ENCODE assay signal across 1 cellular context in the genomic region with DNA sequence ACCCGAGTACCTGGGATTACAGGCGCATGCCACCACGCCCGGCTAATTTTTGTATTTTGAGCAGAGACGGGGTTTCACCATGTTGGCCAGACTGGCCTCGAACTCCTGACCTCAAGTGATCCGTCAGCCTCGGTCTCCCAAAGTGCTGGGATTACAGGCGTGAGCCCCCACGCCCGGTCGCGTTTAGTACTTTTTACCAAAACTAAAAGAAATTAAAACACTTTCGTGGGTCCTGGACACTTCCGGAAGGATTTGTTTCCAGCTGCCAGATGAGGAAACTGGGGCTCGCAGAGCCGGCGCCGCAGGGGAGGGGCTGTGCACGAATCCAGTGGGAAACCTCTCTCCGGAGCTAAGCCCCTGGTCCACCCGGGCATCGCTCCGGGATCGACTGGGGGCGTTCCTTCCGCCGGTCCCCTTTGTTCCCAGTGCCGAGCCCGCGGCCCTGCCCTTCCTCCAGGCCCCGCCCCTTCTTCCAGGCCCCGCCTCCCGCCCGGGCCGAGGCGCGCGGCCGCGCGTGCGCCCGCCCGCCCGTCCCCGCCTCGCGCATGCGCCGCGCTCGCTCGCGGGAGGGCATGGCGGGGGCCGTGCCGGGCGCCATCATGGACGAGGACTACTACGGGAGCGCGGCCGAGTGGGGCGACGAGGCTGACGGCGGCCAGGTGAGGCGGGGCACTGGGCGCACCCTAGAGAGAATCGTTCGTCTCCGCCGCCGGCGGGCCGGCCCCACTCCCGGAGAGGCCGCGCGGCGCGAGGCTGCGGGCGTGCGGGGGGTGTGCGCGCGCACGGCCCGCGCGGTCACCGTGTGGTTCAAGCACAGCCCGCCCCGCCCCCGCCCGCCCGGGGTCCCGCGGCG.
TF ChIP-seq lines count a peak whose summit lies in the region.

A gene with protein sequence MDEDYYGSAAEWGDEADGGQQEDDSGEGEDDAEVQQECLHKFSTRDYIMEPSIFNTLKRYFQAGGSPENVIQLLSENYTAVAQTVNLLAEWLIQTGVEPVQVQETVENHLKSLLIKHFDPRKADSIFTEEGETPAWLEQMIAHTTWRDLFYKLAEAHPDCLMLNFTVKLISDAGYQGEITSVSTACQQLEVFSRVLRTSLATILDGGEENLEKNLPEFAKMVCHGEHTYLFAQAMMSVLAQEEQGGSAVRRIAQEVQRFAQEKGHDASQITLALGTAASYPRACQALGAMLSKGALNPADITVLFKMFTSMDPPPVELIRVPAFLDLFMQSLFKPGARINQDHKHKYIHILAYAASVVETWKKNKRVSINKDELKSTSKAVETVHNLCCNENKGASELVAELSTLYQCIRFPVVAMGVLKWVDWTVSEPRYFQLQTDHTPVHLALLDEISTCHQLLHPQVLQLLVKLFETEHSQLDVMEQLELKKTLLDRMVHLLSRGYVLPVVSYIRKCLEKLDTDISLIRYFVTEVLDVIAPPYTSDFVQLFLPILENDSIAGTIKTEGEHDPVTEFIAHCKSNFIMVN (plus strand): TSS at position 546 of the 853 bp plus-strand sequence. CDS start 54 bp downstream, at position 600.

TF ChIP-seq in HepG2, 621 proteins besides CTCF, POLR2A, EP300 and RAD21 (continued from another document and continues in another):
- TF ChIP-seq ZNF205 (CRISPR knock-in tag; IDR thresholded peaks at IDR 0.05) (0 out of 2 replicates have a peak, but pooled peaks have one; percentile 66), MLLT10 (CRISPR knock-in tag; IDR thresholded peaks at IDR 0.05) (no peak), ASH2L (IDR thresholded peaks at IDR 0.05; ENCODE audit: insufficient read length, low read depth, low read length) (peak; percentile 67), ZNF383 (CRISPR knock-in tag; IDR thresholded peaks at IDR 0.05; ENCODE audit: borderline replicate concordance) (no peak), ZNF629 (CRISPR knock-in tag; conservative IDR thresholded peaks at IDR 0.05) (peak; percentile 43), GABPA (IDR thresholded peaks at IDR 0.05; ENCODE audit: low read depth, low read length) (peak; percentile 45), GABPA (CRISPR knock-in tag; IDR thresholded peaks at IDR 0.05; ENCODE audit: low read depth) (peak; percentile 80), NR2F1 (CRISPR knock-in tag; IDR thresholded peaks at IDR 0.05) (no peak; a peak in 1 of 4 replicates), ZNF703 (CRISPR knock-in tag; IDR thresholded peaks at IDR 0.05; ENCODE audit: borderline replicate concordance) (no peak), RFX3 (CRISPR knock-in tag; IDR thresholded peaks at IDR 0.05) (no peak), NPAS2 (CRISPR knock-in tag; IDR thresholded peaks at IDR 0.05; ENCODE audit: borderline replicate concordance) (no peak), ZNF143 (CRISPR knock-in tag; IDR thresholded peaks at IDR 0.05) (no peak), CREB1 (IDR thresholded peaks at IDR 0.05) (no peak), CREB1 (CRISPR knock-in tag; IDR thresholded peaks at IDR 0.05) (no peak), SMYD3 (CRISPR knock-in tag; IDR thresholded peaks at IDR 0.05) (no peak), HDAC1 (CRISPR knock-in tag; IDR thresholded peaks at IDR 0.05) (0 out of 2 replicates have a peak, but pooled peaks have one; percentile 23), KLF16 (CRISPR knock-in tag; IDR thresholded peaks at IDR 0.05) (peak in 1 of 2 experiments; percentile 46; a peak in 1 of 4 replicates), MTF2 (CRISPR knock-in tag; IDR thresholded peaks at IDR 0.05; ENCODE audit: borderline replicate concordance) (no peak; the same call in 1 of the 2 replicates), ZFP36L1 (CRISPR knock-in tag; IDR thresholded peaks at IDR 0.05) (0 out of 2 replicates have a peak, but pooled peaks have one; percentile 55), ZNF451 (CRISPR knock-in tag; IDR thresholded peaks at IDR 0.05) (no peak), YY1 (IDR thresholded peaks at IDR 0.05; ENCODE audit: insufficient read depth, insufficient replicate concordance, low read depth, low read length) (peak; percentile 95), ZBTB20 (CRISPR knock-in tag; IDR thresholded peaks at IDR 0.05; ENCODE audit: borderline replicate concordance, low read depth) (peak; percentile 76; the same call in 1 of the 2 replicates), KDM4B (CRISPR knock-in tag; IDR thresholded peaks at IDR 0.05) (no peak), ZNF782 (CRISPR knock-in tag; IDR thresholded peaks at IDR 0.05; ENCODE audit: borderline replicate concordance) (peak; percentile 78; the same call in 1 of the 2 replicates), GATAD1 (CRISPR knock-in tag; IDR thresholded peaks at IDR 0.05) (peak; percentile 56; the same call in 1 of the 2 replicates), TP53 (CRISPR knock-in tag; conservative IDR thresholded peaks at IDR 0.05) (peak; percentile 75; the same call in 1 of the 2 replicates), PHF21A (CRISPR knock-in tag; IDR thresholded peaks at IDR 0.05) (peak; percentile 75), ZNF713 (CRISPR knock-in tag; IDR thresholded peaks at IDR 0.05) (no peak), HOXA5 (CRISPR knock-in tag; IDR thresholded peaks at IDR 0.05) (peak; percentile 56; the same call in 1 of the 2 replicates), CREM (IDR thresholded peaks at IDR 0.05) (peak; percentile 27; the same call in 1 of the 2 replicates), CREM (CRISPR knock-in tag; IDR thresholded peaks at IDR 0.05) (no peak), FOXC1 (CRISPR knock-in tag; IDR thresholded peaks at IDR 0.05; ENCODE audit: borderline replicate concordance) (no peak; the same call in 1 of the 2 replicates), ZC3H13 (CRISPR knock-in tag; IDR thresholded peaks at IDR 0.05) (no peak), TCF12 (IDR thresholded peaks at IDR 0.05) (no peak), TCF12 (CRISPR knock-in tag; IDR thresholded peaks at IDR 0.05) (no peak), ZNF589 (CRISPR knock-in tag; conservative IDR thresholded peaks at IDR 0.05) (no peak), GABPB1 (CRISPR knock-in tag; IDR thresholded peaks at IDR 0.05) (peak; percentile 91), KDM2A (CRISPR knock-in tag; IDR thresholded peaks at IDR 0.05; ENCODE audit: borderline replicate concordance, low read depth) (peak; percentile 72; the same call in 1 of the 2 replicates), RBFOX2 (IDR thresholded peaks at IDR 0.05; ENCODE audit: low read depth, low read length) (peak; percentile 91), ZNF510 (CRISPR knock-in tag; IDR thresholded peaks at IDR 0.05; ENCODE audit: low read depth) (no peak)
- TF ChIP-seq, protein P1, sequence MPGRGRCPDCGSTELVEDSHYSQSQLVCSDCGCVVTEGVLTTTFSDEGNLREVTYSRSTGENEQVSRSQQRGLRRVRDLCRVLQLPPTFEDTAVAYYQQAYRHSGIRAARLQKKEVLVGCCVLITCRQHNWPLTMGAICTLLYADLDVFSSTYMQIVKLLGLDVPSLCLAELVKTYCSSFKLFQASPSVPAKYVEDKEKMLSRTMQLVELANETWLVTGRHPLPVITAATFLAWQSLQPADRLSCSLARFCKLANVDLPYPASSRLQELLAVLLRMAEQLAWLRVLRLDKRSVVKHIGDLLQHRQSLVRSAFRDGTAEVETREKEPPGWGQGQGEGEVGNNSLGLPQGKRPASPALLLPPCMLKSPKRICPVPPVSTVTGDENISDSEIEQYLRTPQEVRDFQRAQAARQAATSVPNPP (CRISPR knock-in tag; IDR thresholded peaks at IDR 0.05) = 0 out of 2 replicates have a peak, but pooled peaks have one; percentile 18
- TF ChIP-seq, protein P2, sequence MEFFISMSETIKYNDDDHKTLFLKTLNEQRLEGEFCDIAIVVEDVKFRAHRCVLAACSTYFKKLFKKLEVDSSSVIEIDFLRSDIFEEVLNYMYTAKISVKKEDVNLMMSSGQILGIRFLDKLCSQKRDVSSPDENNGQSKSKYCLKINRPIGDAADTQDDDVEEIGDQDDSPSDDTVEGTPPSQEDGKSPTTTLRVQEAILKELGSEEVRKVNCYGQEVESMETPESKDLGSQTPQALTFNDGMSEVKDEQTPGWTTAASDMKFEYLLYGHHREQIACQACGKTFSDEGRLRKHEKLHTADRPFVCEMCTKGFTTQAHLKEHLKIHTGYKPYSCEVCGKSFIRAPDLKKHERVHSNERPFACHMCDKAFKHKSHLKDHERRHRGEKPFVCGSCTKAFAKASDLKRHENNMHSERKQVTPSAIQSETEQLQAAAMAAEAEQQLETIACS (CRISPR knock-in tag; IDR thresholded peaks at IDR 0.05) = peak; percentile 93
- TF ChIP-seq, protein P3, sequence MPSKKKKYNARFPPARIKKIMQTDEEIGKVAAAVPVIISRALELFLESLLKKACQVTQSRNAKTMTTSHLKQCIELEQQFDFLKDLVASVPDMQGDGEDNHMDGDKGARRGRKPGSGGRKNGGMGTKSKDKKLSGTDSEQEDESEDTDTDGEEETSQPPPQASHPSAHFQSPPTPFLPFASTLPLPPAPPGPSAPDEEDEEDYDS (CRISPR knock-in tag; IDR thresholded peaks at IDR 0.05) = peak; percentile 90
- TF ChIP-seq, protein P4, sequence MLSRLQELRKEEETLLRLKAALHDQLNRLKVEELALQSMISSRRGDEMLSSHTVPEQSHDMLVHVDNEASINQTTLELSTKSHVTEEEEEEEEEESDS (CRISPR knock-in tag; IDR thresholded peaks at IDR 0.05; ENCODE audit: borderline replicate concordance) = peak; percentile 70; the same call in 1 of the 2 replicates
- TF ChIP-seq, protein P5, sequence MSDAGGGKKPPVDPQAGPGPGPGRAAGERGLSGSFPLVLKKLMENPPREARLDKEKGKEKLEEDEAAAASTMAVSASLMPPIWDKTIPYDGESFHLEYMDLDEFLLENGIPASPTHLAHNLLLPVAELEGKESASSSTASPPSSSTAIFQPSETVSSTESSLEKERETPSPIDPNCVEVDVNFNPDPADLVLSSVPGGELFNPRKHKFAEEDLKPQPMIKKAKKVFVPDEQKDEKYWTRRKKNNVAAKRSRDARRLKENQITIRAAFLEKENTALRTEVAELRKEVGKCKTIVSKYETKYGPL (CRISPR knock-in tag; IDR thresholded peaks at IDR 0.05) = no peak
- TF ChIP-seq, protein P6, sequence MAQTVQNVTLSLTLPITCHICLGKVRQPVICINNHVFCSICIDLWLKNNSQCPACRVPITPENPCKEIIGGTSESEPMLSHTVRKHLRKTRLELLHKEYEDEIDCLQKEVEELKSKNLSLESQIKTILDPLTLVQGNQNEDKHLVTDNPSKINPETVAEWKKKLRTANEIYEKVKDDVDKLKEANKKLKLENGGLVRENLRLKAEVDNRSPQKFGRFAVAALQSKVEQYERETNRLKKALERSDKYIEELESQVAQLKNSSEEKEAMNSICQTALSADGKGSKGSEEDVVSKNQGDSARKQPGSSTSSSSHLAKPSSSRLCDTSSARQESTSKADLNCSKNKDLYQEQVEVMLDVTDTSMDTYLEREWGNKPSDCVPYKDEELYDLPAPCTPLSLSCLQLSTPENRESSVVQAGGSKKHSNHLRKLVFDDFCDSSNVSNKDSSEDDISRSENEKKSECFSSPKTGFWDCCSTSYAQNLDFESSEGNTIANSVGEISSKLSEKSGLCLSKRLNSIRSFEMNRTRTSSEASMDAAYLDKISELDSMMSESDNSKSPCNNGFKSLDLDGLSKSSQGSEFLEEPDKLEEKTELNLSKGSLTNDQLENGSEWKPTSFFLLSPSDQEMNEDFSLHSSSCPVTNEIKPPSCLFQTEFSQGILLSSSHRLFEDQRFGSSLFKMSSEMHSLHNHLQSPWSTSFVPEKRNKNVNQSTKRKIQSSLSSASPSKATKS (CRISPR knock-in tag; IDR thresholded peaks at IDR 0.05) = no peak; the same call in 1 of the 2 replicates
- TF ChIP-seq, protein P7, sequence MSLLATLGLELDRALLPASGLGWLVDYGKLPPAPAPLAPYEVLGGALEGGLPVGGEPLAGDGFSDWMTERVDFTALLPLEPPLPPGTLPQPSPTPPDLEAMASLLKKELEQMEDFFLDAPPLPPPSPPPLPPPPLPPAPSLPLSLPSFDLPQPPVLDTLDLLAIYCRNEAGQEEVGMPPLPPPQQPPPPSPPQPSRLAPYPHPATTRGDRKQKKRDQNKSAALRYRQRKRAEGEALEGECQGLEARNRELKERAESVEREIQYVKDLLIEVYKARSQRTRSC (CRISPR knock-in tag; IDR thresholded peaks at IDR 0.05; ENCODE audit: low read depth) = no peak; the same call in 1 of the 2 replicates
- TF ChIP-seq, protein P8, sequence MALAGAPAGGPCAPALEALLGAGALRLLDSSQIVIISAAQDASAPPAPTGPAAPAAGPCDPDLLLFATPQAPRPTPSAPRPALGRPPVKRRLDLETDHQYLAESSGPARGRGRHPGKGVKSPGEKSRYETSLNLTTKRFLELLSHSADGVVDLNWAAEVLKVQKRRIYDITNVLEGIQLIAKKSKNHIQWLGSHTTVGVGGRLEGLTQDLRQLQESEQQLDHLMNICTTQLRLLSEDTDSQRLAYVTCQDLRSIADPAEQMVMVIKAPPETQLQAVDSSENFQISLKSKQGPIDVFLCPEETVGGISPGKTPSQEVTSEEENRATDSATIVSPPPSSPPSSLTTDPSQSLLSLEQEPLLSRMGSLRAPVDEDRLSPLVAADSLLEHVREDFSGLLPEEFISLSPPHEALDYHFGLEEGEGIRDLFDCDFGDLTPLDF (CRISPR knock-in tag; IDR thresholded peaks at IDR 0.05) = no peak; the same call in none of the 2 replicates
- TF ChIP-seq, protein P9, sequence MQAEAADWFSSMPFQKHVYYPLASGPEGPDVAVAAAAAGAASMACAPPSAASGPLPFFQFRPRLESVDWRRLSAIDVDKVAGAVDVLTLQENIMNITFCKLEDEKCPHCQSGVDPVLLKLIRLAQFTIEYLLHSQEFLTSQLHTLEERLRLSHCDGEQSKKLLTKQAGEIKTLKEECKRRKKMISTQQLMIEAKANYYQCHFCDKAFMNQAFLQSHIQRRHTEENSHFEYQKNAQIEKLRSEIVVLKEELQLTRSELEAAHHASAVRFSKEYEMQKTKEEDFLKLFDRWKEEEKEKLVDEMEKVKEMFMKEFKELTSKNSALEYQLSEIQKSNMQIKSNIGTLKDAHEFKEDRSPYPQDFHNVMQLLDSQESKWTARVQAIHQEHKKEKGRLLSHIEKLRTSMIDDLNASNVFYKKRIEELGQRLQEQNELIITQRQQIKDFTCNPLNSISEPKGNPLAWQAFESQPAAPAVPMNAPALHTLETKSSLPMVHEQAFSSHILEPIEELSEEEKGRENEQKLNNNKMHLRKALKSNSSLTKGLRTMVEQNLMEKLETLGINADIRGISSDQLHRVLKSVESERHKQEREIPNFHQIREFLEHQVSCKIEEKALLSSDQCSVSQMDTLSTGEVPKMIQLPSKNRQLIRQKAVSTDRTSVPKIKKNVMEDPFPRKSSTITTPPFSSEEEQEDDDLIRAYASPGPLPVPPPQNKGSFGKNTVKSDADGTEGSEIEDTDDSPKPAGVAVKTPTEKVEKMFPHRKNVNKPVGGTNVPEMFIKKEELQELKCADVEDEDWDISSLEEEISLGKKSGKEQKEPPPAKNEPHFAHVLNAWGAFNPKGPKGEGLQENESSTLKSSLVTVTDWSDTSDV (CRISPR knock-in tag; IDR thresholded peaks at IDR 0.05) = no peak; the same call in 1 of the 2 replicates
- TF ChIP-seq, protein P10, sequence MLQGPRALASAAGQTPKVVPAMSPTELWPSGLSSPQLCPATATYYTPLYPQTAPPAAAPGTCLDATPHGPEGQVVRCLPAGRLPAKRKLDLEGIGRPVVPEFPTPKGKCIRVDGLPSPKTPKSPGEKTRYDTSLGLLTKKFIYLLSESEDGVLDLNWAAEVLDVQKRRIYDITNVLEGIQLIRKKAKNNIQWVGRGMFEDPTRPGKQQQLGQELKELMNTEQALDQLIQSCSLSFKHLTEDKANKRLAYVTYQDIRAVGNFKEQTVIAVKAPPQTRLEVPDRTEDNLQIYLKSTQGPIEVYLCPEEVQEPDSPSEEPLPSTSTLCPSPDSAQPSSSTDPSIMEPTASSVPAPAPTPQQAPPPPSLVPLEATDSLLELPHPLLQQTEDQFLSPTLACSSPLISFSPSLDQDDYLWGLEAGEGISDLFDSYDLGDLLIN (CRISPR knock-in tag; IDR thresholded peaks at IDR 0.05; ENCODE audit: borderline replicate concordance) = no peak
